In the genomic region with DNA sequence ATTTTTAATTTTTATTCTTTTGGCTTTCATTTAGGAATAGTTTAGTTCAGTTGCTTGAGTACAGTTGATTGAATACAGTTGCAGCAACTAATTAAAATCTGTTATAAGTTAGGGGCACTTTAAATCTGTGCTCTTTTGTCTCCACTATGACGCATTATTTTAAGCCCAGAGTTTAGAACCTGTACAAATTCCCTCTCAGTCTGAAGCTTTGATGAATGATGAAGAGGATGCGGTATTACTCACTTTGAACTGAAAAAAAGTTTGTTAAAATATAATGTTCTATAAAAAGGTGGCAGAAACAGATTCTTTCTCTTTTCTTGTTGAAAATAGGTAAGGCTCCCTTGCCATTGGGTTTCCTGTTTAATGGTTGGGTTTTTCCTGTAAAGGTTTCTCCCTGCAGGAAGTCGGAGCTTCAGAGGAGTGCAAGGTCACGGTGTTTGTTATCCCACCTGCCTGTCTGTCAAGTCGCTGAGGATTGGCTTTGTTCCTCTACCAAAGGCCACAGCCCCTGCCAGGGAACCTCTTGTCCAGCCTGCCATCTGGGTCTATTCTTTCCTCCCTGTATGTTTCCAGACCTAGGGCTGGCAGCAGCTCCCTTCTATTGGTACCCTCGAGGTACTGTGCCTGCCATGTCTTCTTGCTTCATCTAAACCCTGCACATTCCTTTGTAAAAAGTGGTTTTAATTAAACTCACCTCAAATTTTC, we compare ENCODE assay signal across 30 cellular contexts. TPM values are rescaled to one million over a fixed set of nuclear protein-coding genes. Genes with fewer than 3 reads are reported as not detected.
DNase-seq lines count a peak whose midpoint lies in the region; ATAC-seq, FAIRE-seq and TF ChIP-seq lines count a peak whose summit lies in the region.
"Had no signal": no experiment of that assay in that cellular context is flagged by ENCODE, and none has a peak within 500 bp of the region (broad histone marks: within the 10 kb centered on the region; RNA-seq: fewer than 3 reads in every experiment).

No MANE protein-coding gene starts in this region.

- FAIRE-seq in H1 (lab: Jason Lieb, UNC): no peak
- FAIRE-seq: GM12891 had no signal

- no peak overlapping the region for H3K4me3 ChIP-seq in SK-N-SH (ENCODE audit: low read depth in 2 of 2, low read length in 1 of 2)
- H3K4me3 ChIP-seq in H1 (ENCODE audit: extremely low read depth in 1 of 4, insufficient read depth in 2 of 4, low read depth in 3 of 4, low read length in 4 of 4): no peak overlapping the region
- H3K4me3 ChIP-seq in trophoblast cell (ENCODE audit: low read depth, low read length): no peak overlapping the region
- H3K4me3 ChIP-seq: cardiac muscle cell, colonic mucosa, esophagus muscularis mucosa, psoas muscle, thyroid gland had no signal

- H3F3A ChIP-seq in SK-N-SH (replicated peaks; ENCODE audit: insufficient read depth): peaks cover 11% of the 10 kb centered on the region

- H3K9me3 ChIP-seq in SK-N-SH: no peaks in the 10 kb centered on the region
- no peaks in the 10 kb centered on the region for H3K9me3 ChIP-seq in H1 (ENCODE audit: insufficient read depth in 2 of 2, low read depth in 1 of 2, low read length in 1 of 2)
- no peaks in the 10 kb centered on the region for H3K9me3 ChIP-seq in trophoblast cell (ENCODE audit: insufficient read depth, low read depth, low read length)
- H3K9me3 ChIP-seq: colonic mucosa, esophagus muscularis mucosa, psoas muscle, thyroid gland had no signal

- in situ Hi-C loops in KBM-7 (cut with MboI; ENCODE audit: low pct_unique_long_range_greater_than_20kb, low sequenced_read_pairs): no loop called here

- no peaks in the 10 kb centered on the region for H3K9me2 ChIP-seq in SK-N-SH

- ATAC-seq in SK-N-SH treated with all-trans-retinoic acid at 6 μM for 48 hours: no peak
- ATAC-seq: effector memory CD8-positive, alpha-beta T cell; naive thymus-derived CD4-positive, alpha-beta T cell; psoas muscle had no signal

- H3K4me1 ChIP-seq in SK-N-SH (ENCODE audit: control insufficient read depth in 1 of 2, insufficient read depth in 2 of 2, low read depth in 1 of 2, low read length in 1 of 2): no peaks in the 10 kb centered on the region; a peak in 1 of 4 replicates
- H3K4me1 ChIP-seq in H1 (replicated peaks in 1 of 4; ENCODE audit: control insufficient read depth in 3 of 4, insufficient read depth in 4 of 4, low read length in 3 of 4): no peaks in the 10 kb centered on the region
- peaks cover 2 to 6% of the 10 kb centered on the region in 2 experiments for H3K4me1 ChIP-seq in trophoblast cell (ENCODE audit: control insufficient read depth in 1 of 2, insufficient read depth in 2 of 2, low read length in 2 of 2)
- H3K4me1 ChIP-seq: colonic mucosa, esophagus muscularis mucosa, psoas muscle, thyroid gland had no signal

- DNase-seq in SK-N-SH (no peak), NCI-H69 (lab: John Stamatoyannopoulos, UW) (peak; percentile 53), H1 (ENCODE audit: low read depth in 1 of 2, low spot score in 2 of 2) (no peak), trophoblast cell (no peak), KBM-7 (no peak), middle frontal gyrus (ENCODE audit: extremely low spot score, low spot score) (no peak), ureter (ENCODE audit: low spot score) (no peak)
- DNase-seq: activated CD4-positive, alpha-beta T cell treated with anti-CD3 and anti-CD28 coated beads, Interleukin-2, amount 50 U/mL, for 1 hour; activated CD4-positive, CD25-positive, alpha-beta regulatory T cell; activated gamma-delta T cell; activated naive CD8-positive, alpha-beta T cell treated with anti-CD3 and anti-CD28 coated beads for 36 hours; activated T-cell treated with anti-CD3 and anti-CD28 coated beads, Interleukin-2, amount 50 U/mL, for 24 hours; anterior cingulate cortex; CD4-positive, alpha-beta memory T cell; colonic mucosa; effector memory CD8-positive, alpha-beta T cell; head of caudate nucleus; midbrain; naive thymus-derived CD4-positive, alpha-beta T cell; NCI-H2081; OCI-M1; psoas muscle; stimulated activated CD4-positive, alpha-beta T cell treated with anti-CD3 and anti-CD28 coated beads, Interleukin-4, amount 100 ng/mL, for 1 hour had no signal

- H3K9ac ChIP-seq in SK-N-SH (no peak overlapping the region), H1 (replicated peaks in 1 of 4; ENCODE audit: extremely low read depth in 1 of 4, low read depth in 3 of 4, low read length in 3 of 4) (no peak overlapping the region), trophoblast cell (ENCODE audit: low read length) (no peak overlapping the region)

- no peak overlapping the region for H4K5ac ChIP-seq in H1 (ENCODE audit: insufficient read length, low read depth, low read length)

- H4K91ac ChIP-seq in H1 (replicated peaks; ENCODE audit: insufficient read length, low read length) (no peak overlapping the region), trophoblast cell (ENCODE audit: low read depth, low read length) (peak overlapping the region; percentile 81)

- H3K79me2 ChIP-seq in SK-N-SH (ENCODE audit: insufficient read depth): no peaks in the 10 kb centered on the region
- no peaks in the 10 kb centered on the region for H3K79me2 ChIP-seq in H1 (ENCODE audit: control insufficient read depth in 1 of 2, insufficient read depth in 2 of 2, low read length in 2 of 2)
- no peaks in the 10 kb centered on the region for H3K79me2 ChIP-seq in trophoblast cell (ENCODE audit: control insufficient read depth, insufficient read depth, low read length, poor library complexity)

- no peak overlapping the region for H3K23ac ChIP-seq in H1 (ENCODE audit: insufficient read length)
- no peak overlapping the region for H3K23ac ChIP-seq in trophoblast cell (ENCODE audit: low read length)

- TF ChIP-seq CTCF in SK-N-SH (IDR thresholded peaks at IDR 0.05) (no peak), H1 (IDR thresholded peaks at IDR 0.05; ENCODE audit: control extremely low read depth in 1 of 3, insufficient read depth in 1 of 3, low read depth in 1 of 3, low read length in 3 of 3) (no peak)

- no peak overlapping the region for H3K4ac ChIP-seq in H1 (replicated peaks; ENCODE audit: insufficient read length, low read depth, low read length)
- H3K4ac ChIP-seq in trophoblast cell (ENCODE audit: low read depth, low read length): peak overlapping the region; percentile 58

- H2BK120ac ChIP-seq in H1 (replicated peaks; ENCODE audit: low read depth, low read length) (no peak overlapping the region), trophoblast cell (ENCODE audit: insufficient read depth, low read length, poor library complexity) (peak overlapping the region; percentile 29)

- H3K4me2 ChIP-seq in SK-N-SH (no peak overlapping the region), H1 (ENCODE audit: insufficient read depth in 1 of 2, low read depth in 2 of 2, low read length in 2 of 2) (no peak overlapping the region), trophoblast cell (ENCODE audit: low read length) (no peak overlapping the region)

- no peak overlapping the region for H2BK12ac ChIP-seq in H1 (ENCODE audit: low read depth, low read length)
- peak overlapping the region; percentile 99 for H2BK12ac ChIP-seq in trophoblast cell (ENCODE audit: low read length)

- H2BK15ac ChIP-seq in H1 (ENCODE audit: low read length): no peak overlapping the region

- H3K27me3 ChIP-seq in SK-N-SH (ENCODE audit: insufficient read depth) (no peaks in the 10 kb centered on the region), H1 (replicated peaks in 1 of 4; ENCODE audit: control insufficient read depth in 3 of 4, extremely low read depth in 1 of 4, insufficient read depth in 3 of 4, low read length in 3 of 4) (no peaks in the 10 kb centered on the region), trophoblast cell (ENCODE audit: insufficient read depth, low read length) (no peaks in the 10 kb centered on the region)
- H3K27me3 ChIP-seq: cardiac muscle cell, colonic mucosa, esophagus muscularis mucosa, foreskin keratinocyte, thyroid gland had no signal

- no peak overlapping the region for H2AK5ac ChIP-seq in H1 (ENCODE audit: low read depth, low read length)
- peak overlapping the region; percentile 93 for H2AK5ac ChIP-seq in trophoblast cell (ENCODE audit: low read length)

- H2BK5ac ChIP-seq in H1 (ENCODE audit: low read depth, low read length) (no peak overlapping the region), trophoblast cell (ENCODE audit: low read depth, low read length, poor library complexity) (peak overlapping the region; percentile 26)

- H4K8ac ChIP-seq in H1 (ENCODE audit: extremely low read depth, insufficient read depth, low read length) (no peak overlapping the region), trophoblast cell (ENCODE audit: low read depth, low read length) (peak overlapping the region; percentile 16)

- no peak overlapping the region for H3K14ac ChIP-seq in H1 (ENCODE audit: insufficient read length)
- peak overlapping the region; percentile 80 for H3K14ac ChIP-seq in trophoblast cell (ENCODE audit: low read length)

- CTCF ChIA-PET in SK-N-SH (lab: Yijun Ruan, JAX) (no interaction called here), H1 (lab: Charles Lee; ENCODE audit: partially characterized antibody) (no interaction called here)

- WGBS in SK-N-SH (ENCODE audit: low lambda C conversion rate): 87% methylated on average over 6 of the region's 6 CpGs
- 77% methylated on average over 6 of the region's 6 CpGs; no CpG with 5 or more reads in 1 of the 2 experiments for WGBS in H1 (ENCODE audit: extremely low coverage in 1 of 2, insufficient coverage in 1 of 2, insufficient read length in 1 of 2, insufficient replicate concordance in 2 of 2, low coverage in 1 of 2, low lambda C conversion rate in 2 of 2, missing lambda C conversion rate in 1 of 2), 2 experiments
- no CpG with 5 or more reads among the region's 6 CpGs for WGBS in trophoblast cell (ENCODE audit: extremely low coverage, insufficient coverage, insufficient read length)

- H3K18ac ChIP-seq in H1 (ENCODE audit: extremely low read depth, low read length) (no peak overlapping the region), trophoblast cell (ENCODE audit: low read length) (peak overlapping the region; percentile 72)

- peak overlapping the region; percentile 30; the same call in 1 of the 2 replicates for H2AFZ ChIP-seq in SK-N-SH (ENCODE audit: low read depth)
- H2AFZ ChIP-seq in H1 (ENCODE audit: low read length): 0 out of 2 replicates have a peak overlapping the region, but pooled peaks have one; percentile 1
- H2AFZ ChIP-seq in trophoblast cell (ENCODE audit: insufficient read depth, low read length, poor library complexity): no peak overlapping the region

- no peak overlapping the region for H2BK20ac ChIP-seq in H1 (ENCODE audit: low read length)

- POLR2A ChIA-PET in SK-N-SH (lab: Yijun Ruan, JAX): no interaction called here
- POLR2A ChIA-PET in H1 (lab: Charles Lee; ENCODE audit: partially characterized antibody): interaction anchor here (0.5 kb wide), 1 partner anchor 342 kb away, joined by 3 read pairs; no protein-coding TSS in a partner anchor

- TF ChIP-seq EP300 in SK-N-SH (IDR thresholded peaks at IDR 0.05; ENCODE audit: borderline replicate concordance in 1 of 2, low read depth in 1 of 2, low read length in 1 of 2) (no peak), H1 (IDR thresholded peaks at IDR 0.05; ENCODE audit: borderline replicate concordance in 1 of 2, low read depth in 2 of 2, low read length in 2 of 2) (no peak)

- H3K56ac ChIP-seq in H1 (replicated peaks; ENCODE audit: insufficient read length, low read depth, low read length): no peak overlapping the region

- no peaks in the 10 kb centered on the region for H3K23me2 ChIP-seq in H1 (ENCODE audit: low read depth, low read length)

- no peak for TF ChIP-seq POLR2A in H1 (IDR thresholded peaks at IDR 0.05; ENCODE audit: control extremely low read depth in 1 of 2, low read depth in 2 of 2, low read length in 2 of 2)

- TF ChIP-seq RAD21 in SK-N-SH (IDR thresholded peaks at IDR 0.05; ENCODE audit: low read length) (no peak), H1 (IDR thresholded peaks at IDR 0.05 in 1 of 2, conservative IDR thresholded peaks at IDR 0.05 in 1 of 2; ENCODE audit: low read depth in 2 of 2, low read length in 2 of 2) (no peak)

- no peaks in the 10 kb centered on the region for H4K20me1 ChIP-seq in SK-N-SH (ENCODE audit: insufficient read depth)
- H4K20me1 ChIP-seq in H1 (replicated peaks in 1 of 2; ENCODE audit: control insufficient read depth in 1 of 2, insufficient read depth in 2 of 2, low read length in 2 of 2): no peaks in the 10 kb centered on the region

- H4K12ac ChIP-seq in trophoblast cell (ENCODE audit: low read depth, low read length): peak overlapping the region; percentile 51

- H3K36me3 ChIP-seq in SK-N-SH (replicated peaks in 1 of 2; ENCODE audit: control insufficient read depth in 1 of 2, insufficient read depth in 2 of 2, low read length in 1 of 2) (no peaks in the 10 kb centered on the region), H1 (ENCODE audit: control insufficient read depth in 2 of 4, insufficient read depth in 4 of 4, low read length in 3 of 4) (no peaks in the 10 kb centered on the region), trophoblast cell (ENCODE audit: control insufficient read depth in 1 of 2, insufficient read depth in 2 of 2, low read length in 2 of 2) (no peaks in the 10 kb centered on the region)
- H3K36me3 ChIP-seq: cardiac muscle cell, colonic mucosa, esophagus muscularis mucosa, thyroid gland had no signal

- no peak overlapping the region for H3K27ac ChIP-seq in SK-N-SH (ENCODE audit: low read depth in 2 of 2, low read length in 1 of 2)
- H3K27ac ChIP-seq in H1 (ENCODE audit: low read depth, low read length): no peak overlapping the region
- no peak overlapping the region for H3K27ac ChIP-seq in trophoblast cell (ENCODE audit: low read depth, low read length)
- H3K27ac ChIP-seq: cardiac muscle cell, colonic mucosa, esophagus muscularis mucosa, foreskin keratinocyte, psoas muscle, RWPE1, thyroid gland had no signal

- no peaks in the 10 kb centered on the region for H3K79me1 ChIP-seq in H1 (ENCODE audit: low read depth, low read length)
- H3K79me1 ChIP-seq in trophoblast cell (ENCODE audit: low read length): peaks cover 13% of the 10 kb centered on the region

RNA-seq across cellular contexts. Expression of a gene that starts 43.8 kb away (rescaled TPM):
- polyA plus RNA-seq in SK-N-SH (2012; rRNA removed) (1,637 and 1,671 TPM in 2 replicates), H1 (2011; rRNA removed) (42.4 and 42.9 TPM in 2 replicates)
- 978 and 1,254 TPM in 2 replicates for polyA plus RNA-seq in SK-N-SH (2012; cell fraction: cytosol; rRNA removed)
- 2,323 and 4,066 TPM in 2 replicates for polyA plus RNA-seq in SK-N-SH (2012; cell fraction: nucleus; rRNA removed)
- 109 and 116 TPM in 2 replicates for total RNA-seq in H1 (2021; fragmentation: NEBNext Ultra II Directional; extraction: Animal tissue kit (Norgen Biotek cat#: 25700))
- 43.8 TPM for polyA plus RNA-seq in H1 (2011; cell fraction: cytosol; rRNA removed)
- 156 TPM for polyA plus RNA-seq in H1 (2011; cell fraction: nucleus; rRNA removed)
- 62.9 to 96.1 TPM (median 74.4 TPM) in 4 replicates for polyA plus RNA-seq in H1 (2012, experiment 1 of 2)
- polyA plus RNA-seq in H1 (2012, experiment 2 of 2): 11.6 TPM
- 149 TPM for polyA plus RNA-seq in H1 (2013, experiment 1 of 2)
- polyA plus RNA-seq in H1 (2013, experiment 2 of 2): 106 TPM
- 75.3 and 112 TPM in 2 replicates for polyA minus RNA-seq in H1 (2011; rRNA and poly(A)+ RNA removed)
- polyA minus RNA-seq in H1 (2011; cell fraction: cytosol; rRNA and poly(A)+ RNA removed): 58.6 TPM
- polyA minus RNA-seq in H1 (2011; cell fraction: nucleus; rRNA and poly(A)+ RNA removed): 61.7 TPM
- 3,568 and 4,026 TPM in 2 replicates for polyA plus RNA-seq in trophoblast cell (2013)
- total RNA-seq in ureter: 125 TPM
- total RNA-seq: CD4-positive, alpha-beta memory T cell had no signal
